In the genomic region with DNA sequence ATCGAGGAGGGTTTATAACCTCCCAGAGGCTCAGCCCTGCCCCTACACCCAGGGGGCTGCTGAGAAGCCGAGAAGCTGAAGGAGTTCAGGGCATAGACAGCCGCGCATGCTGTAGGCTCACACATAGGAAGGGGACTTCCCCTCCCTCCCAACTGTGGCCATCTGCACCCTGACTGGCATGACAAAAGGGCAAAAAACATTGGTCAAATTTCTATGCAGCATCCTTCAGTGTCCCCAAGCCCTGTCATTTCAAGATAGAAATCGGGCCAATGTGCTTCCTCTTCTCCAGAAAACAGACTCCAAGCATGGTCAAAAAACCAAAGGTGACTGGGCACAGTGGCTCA, we compare ENCODE assay signal across 37 cellular contexts. TPM values are rescaled to one million over a fixed set of nuclear protein-coding genes. Genes with fewer than 3 reads are reported as not detected.
"Had no signal": no experiment of that assay in that cellular context is flagged by ENCODE, and none has a peak within 500 bp of the region (broad histone marks: within the 10 kb centered on the region; RNA-seq: fewer than 3 reads in every experiment).

No MANE protein-coding gene starts in this region.

- H3K4me1 ChIP-seq: foreskin keratinocyte had no signal

- H3K4me3 Mint-ChIP-seq: activated CD4-positive, alpha-beta memory T cell treated with anti-CD3 and anti-CD28 coated beads for 36 hours; activated CD4-positive, alpha-beta T cell treated with anti-CD3 and anti-CD28 coated beads for 36 hours; activated CD4-positive, alpha-beta T cell treated with anti-CD3 and anti-CD28 coated beads, Interleukin-2, amount 10 ng/mL, durations not matched to agents 24 days and 14 days; activated CD8-positive, alpha-beta memory T cell treated with anti-CD3 and anti-CD28 coated beads, Interleukin-2, amount 10 ng/mL, durations not matched to agents 7 days and 5 days; activated CD8-positive, alpha-beta T cell treated with anti-CD3 and anti-CD28 coated beads, Interleukin-2, amount 10 ng/mL, durations not matched to agents 7 days and 5 days; activated naive CD4-positive, alpha-beta T cell treated with anti-CD3 and anti-CD28 coated beads for 36 hours; activated naive CD4-positive, alpha-beta T cell treated with anti-CD3 and anti-CD28 coated beads, Interleukin-2, amount 50 U/mL, for 24 hours; activated naive CD8-positive, alpha-beta T cell treated with anti-CD3 and anti-CD28 coated beads for 36 hours; activated naive CD8-positive, alpha-beta T cell treated with anti-CD3 and anti-CD28 coated beads, Interleukin-2, amount 50 U/mL, for 24 hours; activated T-helper 1 cell treated with anti-CD3 and anti-CD28 coated beads, Interleukin-12 subunit alpha, Interleukin-12 subunit beta, Interleukin-2, Interleukin-4 antibody, amounts not matched to agents 30 ng/mL and 10 ng/mL and 1 ng/mL, durations not matched to agents 14 hours and 24 hours and 36 hours; effector memory CD8-positive, alpha-beta T cell; T-helper 17 cell; T-helper 2 cell treated with Interferon-gamma antibody and Interleukin-4, amounts not matched to agents 5 μg/mL and 100 μg/mL, for 36 hours had no signal

- H3K9me3 Mint-ChIP-seq: activated CD4-positive, alpha-beta memory T cell treated with anti-CD3 and anti-CD28 coated beads for 36 hours; activated CD4-positive, alpha-beta T cell treated with anti-CD3 and anti-CD28 coated beads, Interleukin-2, amount 10 ng/mL, durations not matched to agents 24 days and 14 days; activated naive CD4-positive, alpha-beta T cell treated with anti-CD3 and anti-CD28 coated beads for 36 hours; activated naive CD4-positive, alpha-beta T cell treated with anti-CD3 and anti-CD28 coated beads, Interleukin-2, amount 50 U/mL, for 24 hours; activated naive CD8-positive, alpha-beta T cell treated with anti-CD3 and anti-CD28 coated beads for 36 hours; activated naive CD8-positive, alpha-beta T cell treated with anti-CD3 and anti-CD28 coated beads, Interleukin-2, amount 50 U/mL, for 24 hours; activated T-helper 1 cell treated with anti-CD3 and anti-CD28 coated beads, Interleukin-12 subunit alpha, Interleukin-12 subunit beta, Interleukin-2, Interleukin-4 antibody, amounts not matched to agents 30 ng/mL and 10 ng/mL and 1 ng/mL, durations not matched to agents 14 hours and 24 hours and 36 hours; activated T-helper 2 cell treated with anti-CD3 and anti-CD28 coated beads, Interferon-gamma antibody, Interleukin-2, Interleukin-4, amounts not matched to agents 10 μg/mL and 5 μg/mL and 100 μg/mL, durations not matched to agents 14 hours and 24 hours and 36 hours; effector memory CD8-positive, alpha-beta T cell; T-helper 2 cell treated with Interferon-gamma antibody and Interleukin-4, amounts not matched to agents 5 μg/mL and 100 μg/mL, for 36 hours had no signal

- H3K27me3 ChIP-seq: adrenal gland, body of pancreas, gastrocnemius medialis had no signal

- H3K4me3 ChIP-seq: adrenal gland, body of pancreas, esophagus muscularis mucosa, gastrocnemius medialis had no signal

- H3K27me3 Mint-ChIP-seq: activated CD8-positive, alpha-beta memory T cell treated with anti-CD3 and anti-CD28 coated beads, Interleukin-2, amount 10 ng/mL, durations not matched to agents 7 days and 5 days; activated naive CD4-positive, alpha-beta T cell treated with anti-CD3 and anti-CD28 coated beads, Interleukin-2, amount 50 U/mL, for 24 hours had no signal

- H3K36me3 ChIP-seq: adrenal gland, esophagus muscularis mucosa, gastrocnemius medialis had no signal

- H3K27ac ChIP-seq: adrenal gland, body of pancreas, esophagus muscularis mucosa, foreskin keratinocyte, gastrocnemius medialis had no signal

- H3K36me3 Mint-ChIP-seq: activated CD4-positive, alpha-beta memory T cell treated with anti-CD3 and anti-CD28 coated beads for 36 hours; activated CD8-positive, alpha-beta memory T cell treated with anti-CD3 and anti-CD28 coated beads, Interleukin-2, amount 10 ng/mL, durations not matched to agents 7 days and 5 days; activated naive CD4-positive, alpha-beta T cell treated with anti-CD3 and anti-CD28 coated beads, Interleukin-2, amount 50 U/mL, for 24 hours; activated naive CD8-positive, alpha-beta T cell treated with anti-CD3 and anti-CD28 coated beads for 36 hours had no signal

- H3K9me3 ChIP-seq: adrenal gland, body of pancreas, esophagus muscularis mucosa, gastrocnemius medialis had no signal

- DNase-seq: activated CD4-positive, alpha-beta memory T cell treated with anti-CD3 and anti-CD28 coated beads for 36 hours; activated CD4-positive, alpha-beta T cell treated with anti-CD3 and anti-CD28 coated beads for 36 hours; activated CD4-positive, alpha-beta T cell treated with anti-CD3 and anti-CD28 coated beads, Interleukin-2, amount 10 ng/mL, durations not matched to agents 24 days and 14 days; activated CD4-positive, CD25-positive, alpha-beta regulatory T cell; activated CD4-positive, CD25-positive, alpha-beta regulatory T cell treated with anti-CD3 and anti-CD28 coated beads, Interleukin-2, amount 50 U/mL, for 72 hours; activated CD8-positive, alpha-beta memory T cell treated with anti-CD3 and anti-CD28 coated beads, Interleukin-2, amount 10 ng/mL, durations not matched to agents 7 days and 5 days; activated CD8-positive, alpha-beta memory T cell treated with anti-CD3 and anti-CD28 coated beads, Interleukin-2, amount 50 U/mL, for 4 hours; activated CD8-positive, alpha-beta T cell treated with anti-CD3 and anti-CD28 coated beads, Interleukin-2, amount 10 ng/mL, durations not matched to agents 7 days and 5 days; activated effector memory CD4-positive, alpha-beta T cell treated with anti-CD3 and anti-CD28 coated beads, Interleukin-2, amount 50 U/mL, for 16 hours; activated naive CD4-positive, alpha-beta T cell treated with anti-CD3 and anti-CD28 coated beads for 36 hours; activated naive CD8-positive, alpha-beta T cell treated with anti-CD3 and anti-CD28 coated beads for 36 hours; activated naive CD8-positive, alpha-beta T cell treated with anti-CD3 and anti-CD28 coated beads, Interleukin-2, amount 50 U/mL, for 24 hours; activated T-cell treated with anti-CD3 and anti-CD28 coated beads, Interleukin-2, amount 50 U/mL, for 1 hour; activated T-cell treated with anti-CD3 and anti-CD28 coated beads, Interleukin-2, amount 50 U/mL, for 48 hours; adrenal gland; amygdala; aorta; body of pancreas; caudate nucleus; cortex of kidney; dermis blood vessel endothelial cell; effector CD4-positive, alpha-beta T cell; effector memory CD8-positive, alpha-beta T cell; erythroblast; foreskin keratinocyte; gastrocnemius medialis; T-helper 1 cell; T-helper 17 cell; T1000 had no signal

- H3K4me1 Mint-ChIP-seq: activated CD4-positive, alpha-beta T cell treated with anti-CD3 and anti-CD28 coated beads for 36 hours; activated CD4-positive, alpha-beta T cell treated with anti-CD3 and anti-CD28 coated beads, Interleukin-2, amount 10 ng/mL, durations not matched to agents 24 days and 14 days; activated CD8-positive, alpha-beta memory T cell treated with anti-CD3 and anti-CD28 coated beads, Interleukin-2, amount 10 ng/mL, durations not matched to agents 7 days and 5 days; activated naive CD4-positive, alpha-beta T cell treated with anti-CD3 and anti-CD28 coated beads, Interleukin-2, amount 50 U/mL, for 24 hours; activated naive CD8-positive, alpha-beta T cell treated with anti-CD3 and anti-CD28 coated beads for 36 hours; activated naive CD8-positive, alpha-beta T cell treated with anti-CD3 and anti-CD28 coated beads, Interleukin-2, amount 50 U/mL, for 24 hours had no signal

- H3K27ac Mint-ChIP-seq: activated CD4-positive, alpha-beta memory T cell treated with anti-CD3 and anti-CD28 coated beads for 36 hours; activated CD4-positive, alpha-beta T cell treated with anti-CD3 and anti-CD28 coated beads for 36 hours; activated CD4-positive, alpha-beta T cell treated with anti-CD3 and anti-CD28 coated beads, Interleukin-2, amount 10 ng/mL, durations not matched to agents 24 days and 14 days; activated CD8-positive, alpha-beta memory T cell treated with anti-CD3 and anti-CD28 coated beads, Interleukin-2, amount 10 ng/mL, durations not matched to agents 7 days and 5 days; activated CD8-positive, alpha-beta T cell treated with anti-CD3 and anti-CD28 coated beads, Interleukin-2, amount 10 ng/mL, durations not matched to agents 7 days and 5 days; activated naive CD4-positive, alpha-beta T cell treated with anti-CD3 and anti-CD28 coated beads for 36 hours; activated naive CD4-positive, alpha-beta T cell treated with anti-CD3 and anti-CD28 coated beads, Interleukin-2, amount 50 U/mL, for 24 hours; activated naive CD8-positive, alpha-beta T cell treated with anti-CD3 and anti-CD28 coated beads for 36 hours; activated naive CD8-positive, alpha-beta T cell treated with anti-CD3 and anti-CD28 coated beads, Interleukin-2, amount 50 U/mL, for 24 hours; activated T-helper 1 cell treated with anti-CD3 and anti-CD28 coated beads, Interleukin-12 subunit alpha, Interleukin-12 subunit beta, Interleukin-2, Interleukin-4 antibody, amounts not matched to agents 30 ng/mL and 10 ng/mL and 1 ng/mL, durations not matched to agents 14 hours and 24 hours and 36 hours; activated T-helper 2 cell treated with anti-CD3 and anti-CD28 coated beads, Interferon-gamma antibody, Interleukin-2, Interleukin-4, amounts not matched to agents 10 μg/mL and 5 μg/mL and 100 μg/mL, durations not matched to agents 14 hours and 24 hours and 36 hours; effector memory CD8-positive, alpha-beta T cell; T-helper 17 cell; T-helper 2 cell treated with Interferon-gamma antibody and Interleukin-4, amounts not matched to agents 5 μg/mL and 100 μg/mL, for 36 hours had no signal

- FAIRE-seq: colon had no signal

- ATAC-seq: activated CD4-positive, alpha-beta T cell treated with anti-CD3 and anti-CD28 coated beads for 36 hours; activated CD8-positive, alpha-beta memory T cell treated with anti-CD3 and anti-CD28 coated beads, Interleukin-2, amount 10 ng/mL, durations not matched to agents 7 days and 5 days; activated CD8-positive, alpha-beta T cell treated with anti-CD3 and anti-CD28 coated beads, Interleukin-2, amount 10 ng/mL, durations not matched to agents 7 days and 5 days; activated naive CD8-positive, alpha-beta T cell treated with anti-CD3 and anti-CD28 coated beads, Interleukin-2, amount 50 U/mL, for 24 hours; body of pancreas; effector memory CD8-positive, alpha-beta T cell; foreskin keratinocyte; gastrocnemius medialis; T-helper 17 cell had no signal

RNA-seq across cellular contexts. Expression of a gene that starts 55.9 kb away (rescaled TPM):
- total RNA-seq: activated CD4-positive, alpha-beta memory T cell treated with anti-CD3 and anti-CD28 coated beads for 36 hours; activated CD4-positive, alpha-beta T cell treated with anti-CD3 and anti-CD28 coated beads for 36 hours; activated CD4-positive, alpha-beta T cell treated with anti-CD3 and anti-CD28 coated beads, Interleukin-2, amount 10 ng/mL, durations not matched to agents 24 days and 14 days; activated CD8-positive, alpha-beta memory T cell treated with anti-CD3 and anti-CD28 coated beads for 36 hours; activated CD8-positive, alpha-beta memory T cell treated with anti-CD3 and anti-CD28 coated beads, Interleukin-2, amount 10 ng/mL, durations not matched to agents 7 days and 5 days; activated CD8-positive, alpha-beta T cell treated with anti-CD3 and anti-CD28 coated beads, Interleukin-2, amount 10 ng/mL, durations not matched to agents 7 days and 5 days; activated naive CD4-positive, alpha-beta T cell treated with anti-CD3 and anti-CD28 coated beads for 36 hours; activated naive CD8-positive, alpha-beta T cell treated with anti-CD3 and anti-CD28 coated beads for 36 hours; activated T-helper 1 cell treated with anti-CD3 and anti-CD28 coated beads, Interleukin-12 subunit alpha, Interleukin-12 subunit beta, Interleukin-2, Interleukin-4 antibody, amounts not matched to agents 30 ng/mL and 10 ng/mL and 1 ng/mL, durations not matched to agents 14 hours and 24 hours and 36 hours; activated T-helper 2 cell treated with anti-CD3 and anti-CD28 coated beads, Interferon-gamma antibody, Interleukin-2, Interleukin-4, amounts not matched to agents 10 μg/mL and 5 μg/mL and 100 μg/mL, durations not matched to agents 14 hours and 24 hours and 36 hours; adrenal gland; aorta; body of pancreas; dermis blood vessel endothelial cell; esophagus muscularis mucosa; foreskin keratinocyte; glomerular endothelial cell; T-helper 17 cell had no signal
- polyA plus RNA-seq: adrenal gland, aorta, foreskin keratinocyte had no signal
